Comparison of ENCODE assay signal across 8 cellular contexts in genomic region chr18:48934708-48935432, GRCh38. TPM values are rescaled to one million over a fixed set of nuclear protein-coding genes. Genes with fewer than 3 reads are reported as not detected.
DNase-seq lines count a peak whose midpoint lies in the region; ATAC-seq, FAIRE-seq and TF ChIP-seq lines count a peak whose summit lies in the region.

No MANE protein-coding gene starts in this region.

- H3K27me3 ChIP-seq in AG04450 (ENCODE audit: control insufficient read depth, insufficient read depth, low read length) (no peaks in the 10 kb centered on the region), tibial artery (no peaks in the 10 kb centered on the region)

- intact Hi-C loops in kidney (cut with DNase I), result no loop called here
- intact Hi-C loops in tibial artery (cut with DNase I; ENCODE audit: low total_unique reads), result no loop called here

- CTCF ChIA-PET in AG04450 (lab: Charles Lee), result interaction anchor here (0.6 to 1.5 kb wide), 3 partner anchors 33 to 261 kb away, joined by 3 to 4 read pairs (median 3); no protein-coding TSS in a partner anchor

- DNase-seq in AG04450 (ENCODE audit: low read depth, low spot score), result no peak
- no peak for DNase-seq in activated T-cell treated with anti-CD3 and anti-CD28 coated beads, Interleukin-2, amount 50 U/mL, for 72 hours
- peak; percentile 87 for DNase-seq in kidney
- peak in 1 of 2 donors; percentile 84 for DNase-seq in tibial artery
- DNase-seq in activated CD4-positive, CD25-positive, alpha-beta regulatory T cell (lab: John Stamatoyannopoulos, UW), result no peak

- H3K9me3 ChIP-seq in AG04450 (ENCODE audit: control insufficient read depth, insufficient read depth, low read length), result no peaks in the 10 kb centered on the region; the same call in 1 of the 2 replicates
- no peaks in the 10 kb centered on the region for H3K9me3 ChIP-seq in kidney (ENCODE audit: control insufficient read depth in 1 of 2, low read length in 2 of 2)
- no peaks in the 10 kb centered on the region for H3K9me3 ChIP-seq in tibial artery

- FAIRE-seq in kidney (lab: Jason Lieb, UNC), result no peak

- H3K4me1 Mint-ChIP-seq in activated T-cell treated with anti-CD3 and anti-CD28 coated beads, Interleukin-2, amount 50 U/mL, for 72 hours (ENCODE audit: low read depth), result peaks cover 91% of the 10 kb centered on the region

- no peaks in the 10 kb centered on the region for H3K9me3 Mint-ChIP-seq in activated T-cell treated with anti-CD3 and anti-CD28 coated beads, Interleukin-2, amount 50 U/mL, for 72 hours

- H3K36me3 ChIP-seq in kidney (ENCODE audit: control insufficient read depth in 1 of 2, insufficient read depth in 2 of 2, low read length in 2 of 2), result peaks cover 0 to 10% of the 10 kb centered on the region in 2 donors
- H3K36me3 ChIP-seq in tibial artery, result no peaks in the 10 kb centered on the region

- H3K4me3 ChIP-seq in AG04450 (ENCODE audit: low read depth, low read length) (no peak overlapping the region), kidney (ENCODE audit: low read length in 2 of 2) (peak overlapping the region in 1 of 2 donors; percentile 29), tibial artery (peak overlapping the region; percentile 29 to 37)

- peak; percentile 25 for TF ChIP-seq POLR2A in GM19099 (IDR thresholded peaks at IDR 0.05; ENCODE audit: extremely low read depth, insufficient read length, low read depth)

- H3K4me1 ChIP-seq in kidney (ENCODE audit: control insufficient read depth in 1 of 2, insufficient read depth in 1 of 2, low read depth in 1 of 2, low read length in 2 of 2), result peaks cover 75 to 83% of the 10 kb centered on the region in 2 donors
- peaks cover 7 to 100% (median 100%) of the 10 kb centered on the region in 4 donors for H3K4me1 ChIP-seq in tibial artery

- H3K27ac ChIP-seq in AG04450 (ENCODE audit: low read depth, low read length) (peak overlapping the region; percentile 47), kidney (ENCODE audit: low read depth in 2 of 2, low read length in 2 of 2) (peak overlapping the region; percentile 86 to 90), tibial artery (peak overlapping the region; percentile 88 to 99)

- no peaks in the 10 kb centered on the region for H3K27me3 Mint-ChIP-seq in activated T-cell treated with anti-CD3 and anti-CD28 coated beads, Interleukin-2, amount 50 U/mL, for 72 hours (ENCODE audit: low read depth)

- peak overlapping the region; percentile 96 for H3K27ac Mint-ChIP-seq in activated T-cell treated with anti-CD3 and anti-CD28 coated beads, Interleukin-2, amount 50 U/mL, for 72 hours

- peak overlapping the region in 1 of 2 donors; percentile 72 for H3K9ac ChIP-seq in kidney (ENCODE audit: low read length in 2 of 2)

- TF ChIP-seq CTCF in AG04450 (IDR thresholded peaks at IDR 0.05; ENCODE audit: low read depth, low read length) (no peak), kidney (IDR thresholded peaks at IDR 0.05; ENCODE audit: borderline replicate concordance, extremely low read depth, insufficient read depth) (no peak), tibial artery (IDR thresholded peaks at IDR 0.05) (no peak)

- ATAC-seq in HG03442 (IDR thresholded peaks at IDR 0.05; ENCODE audit: unreplicated experiment), result peak; percentile 52
- no peak for ATAC-seq in activated T-cell treated with anti-CD3 and anti-CD28 coated beads, Interleukin-2, amount 50 U/mL, for 72 hours (replicated peaks in 1 of 2)
- ATAC-seq in HG02970 (IDR thresholded peaks at IDR 0.05; ENCODE audit: low FRiP score, unreplicated experiment), result no peak

- H3K4me3 Mint-ChIP-seq in activated T-cell treated with anti-CD3 and anti-CD28 coated beads, Interleukin-2, amount 50 U/mL, for 72 hours, result peak overlapping the region; percentile 70 to 89

- POLR2A ChIA-PET in AG04450 (lab: Yijun Ruan, JAX), result interaction anchor here (0.6 kb wide), 1 partner anchor 13 kb away, joined by 3 read pairs; no protein-coding TSS in a partner anchor

- H3K36me3 Mint-ChIP-seq in activated T-cell treated with anti-CD3 and anti-CD28 coated beads, Interleukin-2, amount 50 U/mL, for 72 hours (ENCODE audit: insufficient read depth in 2 of 2), result peaks cover under 1 to 6% of the 10 kb centered on the region in 2 donors

RNA-seq across cellular contexts. Expression of gene SMAD7, which starts 15.9 kb away (rescaled TPM):
- polyA plus RNA-seq in AG04450 (2011; rRNA removed) (7.4 and 8.0 TPM in 2 replicates), kidney (ENCODE audit: insufficient read depth, low read depth, low replicate concordance) (17.3 TPM)
- 19.6 and 24.1 TPM in 2 replicates for polyA minus RNA-seq in AG04450 (2011; rRNA and poly(A)+ RNA removed)
- 10 to 100 TPM; 14.9 to 21.7 TPM for total RNA-seq in activated T-cell treated with anti-CD3 and anti-CD28 coated beads, Interleukin-2, amount 50 U/mL, for 72 hours
- total RNA-seq in kidney, result 32.6 TPM
